Comparison of ENCODE assay signal across 7 cellular contexts in genomic region chr20:20531283-20531682, GRCh38.
"Had no signal": no experiment of that assay in that cellular context is flagged by ENCODE, and none has a peak within 500 bp of the region (broad histone marks: within the 10 kb centered on the region; RNA-seq: fewer than 3 reads in every experiment).

No MANE protein-coding gene starts in this region.

- H3K27ac Mint-ChIP-seq: IgD-negative memory B cell had no signal

- ATAC-seq: HepG2, K562 had no signal

- H3K9me3 Mint-ChIP-seq: IgD-negative memory B cell had no signal

- DNase-seq: IMR-90, KBM-7, KG1 had no signal

- H3K27ac ChIP-seq: HL-60 had no signal

- H3K27me3 Mint-ChIP-seq: IgD-negative memory B cell had no signal

- H3K4me3 ChIP-seq: K562 had no signal
